ENCODE assay signal across 22 cellular contexts in the genomic region with DNA sequence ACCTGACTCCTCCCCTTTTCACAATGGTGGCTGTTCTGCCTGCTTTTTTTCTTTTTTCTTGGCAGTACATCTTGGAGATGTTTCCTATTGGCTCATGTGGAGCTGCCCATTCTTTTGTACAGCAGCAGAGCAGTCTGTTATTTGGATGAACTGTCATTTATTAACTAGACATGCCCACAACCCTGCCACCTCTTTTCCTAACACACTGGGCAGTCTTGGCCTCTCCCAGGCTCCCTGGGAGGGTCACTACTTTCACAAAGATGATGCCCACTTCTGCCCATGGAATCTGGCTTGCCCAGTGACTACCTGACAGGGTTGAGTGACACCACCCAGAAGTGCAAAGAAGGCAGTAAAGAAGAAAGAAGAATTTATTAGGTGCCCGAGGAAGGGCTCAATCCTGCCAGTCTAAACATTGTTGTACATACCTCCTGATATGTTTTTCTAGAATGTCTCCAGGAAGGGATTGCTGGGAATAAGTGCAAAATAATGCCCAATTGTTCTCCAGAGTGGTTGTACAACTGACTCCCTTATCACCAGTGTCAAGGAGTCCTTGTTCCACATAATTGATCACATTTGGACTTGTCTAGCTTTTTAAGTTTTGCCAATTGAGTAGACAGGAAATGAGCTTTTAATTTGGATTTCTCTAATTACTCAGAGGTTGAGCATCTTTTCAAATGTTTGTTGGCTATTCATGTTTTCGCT. TPM values are rescaled to one million over a fixed set of nuclear protein-coding genes. Genes with fewer than 3 reads are reported as not detected.
DNase-seq lines count a peak whose midpoint lies in the region; ATAC-seq and TF ChIP-seq lines count a peak whose summit lies in the region.
"Had no signal": no experiment of that assay in that cellular context is flagged by ENCODE, and none has a peak within 500 bp of the region (broad histone marks: within the 10 kb centered on the region; RNA-seq: fewer than 3 reads in every experiment).

No MANE protein-coding gene starts in this region.

- H3K27me3 Mint-ChIP-seq in T-helper 2 cell treated with Interferon-gamma antibody and Interleukin-4, amounts not matched to agents 5 μg/mL and 100 μg/mL, for 36 hours (ENCODE audit: low read depth), result peaks cover 13% of the 10 kb centered on the region

- TF ChIP-seq CTCF in VCaP (conservative IDR thresholded peaks at IDR 0.05), result no peak

- intact Hi-C loops in sciatic nerve (cut with DNase I), result no loop called here

- H3K4me1 Mint-ChIP-seq in T-helper 2 cell treated with Interferon-gamma antibody and Interleukin-4, amounts not matched to agents 5 μg/mL and 100 μg/mL, for 36 hours (ENCODE audit: low read depth), result no peaks in the 10 kb centered on the region

- no peaks in the 10 kb centered on the region for H3K36me3 Mint-ChIP-seq in T-helper 2 cell treated with Interferon-gamma antibody and Interleukin-4, amounts not matched to agents 5 μg/mL and 100 μg/mL, for 36 hours (ENCODE audit: low read depth)

- H3K27ac ChIP-seq in VCaP, result peak overlapping the region; percentile 73
- H3K27ac ChIP-seq: HL-60, PC-9, RWPE1 had no signal

- ATAC-seq in left lobe of liver (peak; percentile 56), sciatic nerve (no peak)

- no peaks in the 10 kb centered on the region for H3K9me3 Mint-ChIP-seq in T-helper 2 cell treated with Interferon-gamma antibody and Interleukin-4, amounts not matched to agents 5 μg/mL and 100 μg/mL, for 36 hours
- H3K9me3 Mint-ChIP-seq: HFFc6 had no signal

- no peak overlapping the region for H3K4me3 Mint-ChIP-seq in T-helper 2 cell treated with Interferon-gamma antibody and Interleukin-4, amounts not matched to agents 5 μg/mL and 100 μg/mL, for 36 hours
- H3K4me3 Mint-ChIP-seq: HFFc6 had no signal

- no peak overlapping the region for H3K27ac Mint-ChIP-seq in T-helper 2 cell treated with Interferon-gamma antibody and Interleukin-4, amounts not matched to agents 5 μg/mL and 100 μg/mL, for 36 hours
- H3K27ac Mint-ChIP-seq: HFFc6 had no signal

- peak; percentile 80 for DNase-seq in COLO829 (ENCODE audit: low spot score)
- no peak for DNase-seq in left lobe of liver (ENCODE audit: low spot score)
- DNase-seq in sciatic nerve (ENCODE audit: low spot score), result peak; percentile 4
- no peak for DNase-seq in HK-2 (ENCODE audit: unreplicated experiment)
- DNase-seq in NCI-H69 (lab: John Stamatoyannopoulos, UW), result no peak
- DNase-seq in T-helper 2 cell treated with Interferon-gamma antibody and Interleukin-4, amounts not matched to agents 5 μg/mL and 100 μg/mL, for 36 hours (ENCODE audit: low spot score), result no peak
- DNase-seq: AML-193, H7, HFFc6, IMR-90, NCI-H1417 treated with DMSO at 0.1 percent for 48 hours, NCI-H187 treated with DMSO at 0.1 percent for 48 hours, NCI-H2227 treated with DMSO at 0.1 percent for 48 hours, NCI-H510A treated with DMSO at 0.1 percent for 48 hours, SIG-M5 had no signal

RNA-seq across cellular contexts. Expression of a gene that starts 19.7 kb away (rescaled TPM):
- total RNA-seq in left lobe of liver (not detected), sciatic nerve (not detected)
- total RNA-seq: Caco-2, HFFc6, HT1080, IMR-90, MCF 10A, PC-9 had no signal

RNA-seq across cellular contexts. Expression of a gene that starts 42.3 kb away (rescaled TPM):
- total RNA-seq in left lobe of liver, result 15.7 TPM
- 15.4 TPM for total RNA-seq in sciatic nerve

Comparison
In these comparisons a context has a peak if more than half of its experiments do, and no peak if none do; other contexts are left out.
1. DNase-seq: peak in COLO829 (single experiment) and sciatic nerve (single experiment); none in left lobe of liver (single experiment), HK-2 (single experiment), NCI-H69 (single experiment) and T-helper 2 cell treated with Interferon-gamma antibody and Interleukin-4, amounts not matched to agents 5 μg/mL and 100 μg/mL, for 36 hours (single experiment).